Comparison of ENCODE assay signal across 1 cellular context in the genomic region with DNA sequence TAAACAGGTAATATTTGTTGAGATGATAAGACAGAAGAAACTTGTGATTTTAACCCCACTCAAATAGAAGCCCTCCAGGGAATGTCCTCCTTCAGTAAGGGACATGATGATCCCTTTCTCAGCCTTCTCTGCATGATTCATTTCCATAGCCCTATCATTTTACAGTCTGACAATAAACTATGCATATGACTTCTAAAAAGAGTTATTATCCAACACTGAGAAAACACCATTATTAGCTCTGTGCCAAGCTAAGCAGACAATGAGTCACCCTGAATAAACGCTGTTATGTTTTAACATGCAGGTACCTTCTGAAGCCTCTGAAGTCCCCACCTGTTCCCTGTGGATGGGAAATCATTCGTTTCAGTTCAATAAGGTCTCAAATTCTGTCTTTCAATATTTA.
TF ChIP-seq lines count a peak whose summit lies in the region.

No MANE protein-coding gene starts in this region.

TF ChIP-seq in HEK293, 187 proteins besides CTCF, POLR2A, EP300 and RAD21 (continued from another document and continues in another):
- TF ChIP-seq, protein P1, sequence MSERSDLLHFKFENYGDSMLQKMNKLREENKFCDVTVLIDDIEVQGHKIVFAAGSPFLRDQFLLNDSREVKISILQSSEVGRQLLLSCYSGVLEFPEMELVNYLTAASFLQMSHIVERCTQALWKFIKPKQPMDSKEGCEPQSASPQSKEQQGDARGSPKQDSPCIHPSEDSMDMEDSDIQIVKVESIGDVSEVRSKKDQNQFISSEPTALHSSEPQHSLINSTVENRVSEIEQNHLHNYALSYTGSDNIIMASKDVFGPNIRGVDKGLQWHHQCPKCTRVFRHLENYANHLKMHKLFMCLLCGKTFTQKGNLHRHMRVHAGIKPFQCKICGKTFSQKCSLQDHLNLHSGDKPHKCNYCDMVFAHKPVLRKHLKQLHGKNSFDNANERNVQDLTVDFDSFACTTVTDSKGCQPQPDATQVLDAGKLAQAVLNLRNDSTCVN (tag by site-specific recombination; optimal IDR thresholded peaks at IDR 0.05) = no peak
- TF ChIP-seq, protein P2, sequence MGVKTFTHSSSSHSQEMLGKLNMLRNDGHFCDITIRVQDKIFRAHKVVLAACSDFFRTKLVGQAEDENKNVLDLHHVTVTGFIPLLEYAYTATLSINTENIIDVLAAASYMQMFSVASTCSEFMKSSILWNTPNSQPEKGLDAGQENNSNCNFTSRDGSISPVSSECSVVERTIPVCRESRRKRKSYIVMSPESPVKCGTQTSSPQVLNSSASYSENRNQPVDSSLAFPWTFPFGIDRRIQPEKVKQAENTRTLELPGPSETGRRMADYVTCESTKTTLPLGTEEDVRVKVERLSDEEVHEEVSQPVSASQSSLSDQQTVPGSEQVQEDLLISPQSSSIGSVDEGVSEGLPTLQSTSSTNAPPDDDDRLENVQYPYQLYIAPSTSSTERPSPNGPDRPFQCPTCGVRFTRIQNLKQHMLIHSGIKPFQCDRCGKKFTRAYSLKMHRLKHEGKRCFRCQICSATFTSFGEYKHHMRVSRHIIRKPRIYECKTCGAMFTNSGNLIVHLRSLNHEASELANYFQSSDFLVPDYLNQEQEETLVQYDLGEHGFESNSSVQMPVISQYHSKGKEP (tag by site-specific recombination; IDR thresholded peaks at IDR 0.05) = 0 out of 2 replicates have a peak, but pooled peaks have one; percentile 56
- TF ChIP-seq ZNF677 (tag by site-specific recombination; IDR thresholded peaks at IDR 0.05) (no peak), ZXDB (tag by site-specific recombination; IDR thresholded peaks at IDR 0.05) (peak; percentile 65), FEZF1 (tag by site-specific recombination; IDR thresholded peaks at IDR 0.05) (peak; percentile 69), ZNF555 (tag by site-specific recombination; conservative IDR thresholded peaks at IDR 0.05) (no peak), ZNF830 (tag by site-specific recombination; IDR thresholded peaks at IDR 0.05; ENCODE audit: low read depth) (no peak), ZBTB48 (tag by site-specific recombination; IDR thresholded peaks at IDR 0.05) (peak; percentile 95), ZNF843 (tag by site-specific recombination; IDR thresholded peaks at IDR 0.05) (peak; percentile 84), ZNF701 (tag by site-specific recombination; IDR thresholded peaks at IDR 0.05) (no peak), SALL2 (tag by site-specific recombination; IDR thresholded peaks at IDR 0.05; ENCODE audit: borderline replicate concordance) (no peak), ZNF202 (tag by site-specific recombination; IDR thresholded peaks at IDR 0.05; ENCODE audit: borderline replicate concordance) (no peak), ZNF610 (tag by site-specific recombination; IDR thresholded peaks at IDR 0.05; ENCODE audit: borderline replicate concordance) (no peak), ZNF626 (tag by site-specific recombination; IDR thresholded peaks at IDR 0.05) (no peak), ZNF660 (tag by site-specific recombination; IDR thresholded peaks at IDR 0.05) (0 out of 2 replicates have a peak, but pooled peaks have one; percentile 38), ZNF19 (tag by site-specific recombination; IDR thresholded peaks at IDR 0.05; ENCODE audit: low read depth) (no peak), ZNF664 (tag by site-specific recombination; IDR thresholded peaks at IDR 0.05) (no peak), SCRT1 (tag by site-specific recombination; IDR thresholded peaks at IDR 0.05; ENCODE audit: borderline replicate concordance) (peak; percentile 52; the same call in 1 of the 2 replicates), ZNF155 (tag by site-specific recombination; IDR thresholded peaks at IDR 0.05) (no peak), MZF1 (tag by site-specific recombination; IDR thresholded peaks at IDR 0.05; ENCODE audit: borderline replicate concordance) (no peak), PRDM1 (tag by site-specific recombination; IDR thresholded peaks at IDR 0.05) (peak; percentile 43; the same call in 1 of the 2 replicates), ZNF114 (tag by site-specific recombination; IDR thresholded peaks at IDR 0.05) (no peak), BCL11A (tag by site-specific recombination; IDR thresholded peaks at IDR 0.05; ENCODE audit: low read depth) (peak; percentile 80), ZBTB7A (tag by site-specific recombination; IDR thresholded peaks at IDR 0.05; ENCODE audit: low read depth) (no peak), ZNF175 (tag by site-specific recombination; IDR thresholded peaks at IDR 0.05) (no peak), ZNF366 (tag by site-specific recombination; conservative IDR thresholded peaks at IDR 0.05) (peak; percentile 90), ZNF138 (tag by site-specific recombination; IDR thresholded peaks at IDR 0.05; ENCODE audit: borderline replicate concordance) (no peak), ZNF768 (tag by site-specific recombination; IDR thresholded peaks at IDR 0.05) (no peak), KLF8 (tag by site-specific recombination; IDR thresholded peaks at IDR 0.05) (peak; percentile 76; the same call in 1 of the 2 replicates), KLF10 (tag by site-specific recombination; IDR thresholded peaks at IDR 0.05) (no peak), ZNF837 (tag by site-specific recombination; IDR thresholded peaks at IDR 0.05) (no peak), ZNF23 (tag by site-specific recombination; IDR thresholded peaks at IDR 0.05; ENCODE audit: borderline replicate concordance) (no peak), ZNF561 (tag by site-specific recombination; IDR thresholded peaks at IDR 0.05; ENCODE audit: borderline replicate concordance) (no peak), ZNF266 (tag by site-specific recombination; IDR thresholded peaks at IDR 0.05; ENCODE audit: low read depth) (no peak)
- TF ChIP-seq, protein P3, sequence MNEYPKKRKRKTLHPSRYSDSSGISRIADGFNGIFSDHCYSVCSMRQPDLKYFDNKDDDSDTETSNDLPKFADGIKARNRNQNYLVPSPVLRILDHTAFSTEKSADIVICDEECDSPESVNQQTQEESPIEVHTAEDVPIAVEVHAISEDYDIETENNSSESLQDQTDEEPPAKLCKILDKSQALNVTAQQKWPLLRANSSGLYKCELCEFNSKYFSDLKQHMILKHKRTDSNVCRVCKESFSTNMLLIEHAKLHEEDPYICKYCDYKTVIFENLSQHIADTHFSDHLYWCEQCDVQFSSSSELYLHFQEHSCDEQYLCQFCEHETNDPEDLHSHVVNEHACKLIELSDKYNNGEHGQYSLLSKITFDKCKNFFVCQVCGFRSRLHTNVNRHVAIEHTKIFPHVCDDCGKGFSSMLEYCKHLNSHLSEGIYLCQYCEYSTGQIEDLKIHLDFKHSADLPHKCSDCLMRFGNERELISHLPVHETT (tag by site-specific recombination; IDR thresholded peaks at IDR 0.05) = peak; percentile 80; the same call in 1 of the 2 replicates
- TF ChIP-seq, protein P4, sequence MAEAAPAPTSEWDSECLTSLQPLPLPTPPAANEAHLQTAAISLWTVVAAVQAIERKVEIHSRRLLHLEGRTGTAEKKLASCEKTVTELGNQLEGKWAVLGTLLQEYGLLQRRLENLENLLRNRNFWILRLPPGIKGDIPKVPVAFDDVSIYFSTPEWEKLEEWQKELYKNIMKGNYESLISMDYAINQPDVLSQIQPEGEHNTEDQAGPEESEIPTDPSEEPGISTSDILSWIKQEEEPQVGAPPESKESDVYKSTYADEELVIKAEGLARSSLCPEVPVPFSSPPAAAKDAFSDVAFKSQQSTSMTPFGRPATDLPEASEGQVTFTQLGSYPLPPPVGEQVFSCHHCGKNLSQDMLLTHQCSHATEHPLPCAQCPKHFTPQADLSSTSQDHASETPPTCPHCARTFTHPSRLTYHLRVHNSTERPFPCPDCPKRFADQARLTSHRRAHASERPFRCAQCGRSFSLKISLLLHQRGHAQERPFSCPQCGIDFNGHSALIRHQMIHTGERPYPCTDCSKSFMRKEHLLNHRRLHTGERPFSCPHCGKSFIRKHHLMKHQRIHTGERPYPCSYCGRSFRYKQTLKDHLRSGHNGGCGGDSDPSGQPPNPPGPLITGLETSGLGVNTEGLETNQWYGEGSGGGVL (tag by site-specific recombination; IDR thresholded peaks at IDR 0.05) = no peak
- TF ChIP-seq, protein P5, sequence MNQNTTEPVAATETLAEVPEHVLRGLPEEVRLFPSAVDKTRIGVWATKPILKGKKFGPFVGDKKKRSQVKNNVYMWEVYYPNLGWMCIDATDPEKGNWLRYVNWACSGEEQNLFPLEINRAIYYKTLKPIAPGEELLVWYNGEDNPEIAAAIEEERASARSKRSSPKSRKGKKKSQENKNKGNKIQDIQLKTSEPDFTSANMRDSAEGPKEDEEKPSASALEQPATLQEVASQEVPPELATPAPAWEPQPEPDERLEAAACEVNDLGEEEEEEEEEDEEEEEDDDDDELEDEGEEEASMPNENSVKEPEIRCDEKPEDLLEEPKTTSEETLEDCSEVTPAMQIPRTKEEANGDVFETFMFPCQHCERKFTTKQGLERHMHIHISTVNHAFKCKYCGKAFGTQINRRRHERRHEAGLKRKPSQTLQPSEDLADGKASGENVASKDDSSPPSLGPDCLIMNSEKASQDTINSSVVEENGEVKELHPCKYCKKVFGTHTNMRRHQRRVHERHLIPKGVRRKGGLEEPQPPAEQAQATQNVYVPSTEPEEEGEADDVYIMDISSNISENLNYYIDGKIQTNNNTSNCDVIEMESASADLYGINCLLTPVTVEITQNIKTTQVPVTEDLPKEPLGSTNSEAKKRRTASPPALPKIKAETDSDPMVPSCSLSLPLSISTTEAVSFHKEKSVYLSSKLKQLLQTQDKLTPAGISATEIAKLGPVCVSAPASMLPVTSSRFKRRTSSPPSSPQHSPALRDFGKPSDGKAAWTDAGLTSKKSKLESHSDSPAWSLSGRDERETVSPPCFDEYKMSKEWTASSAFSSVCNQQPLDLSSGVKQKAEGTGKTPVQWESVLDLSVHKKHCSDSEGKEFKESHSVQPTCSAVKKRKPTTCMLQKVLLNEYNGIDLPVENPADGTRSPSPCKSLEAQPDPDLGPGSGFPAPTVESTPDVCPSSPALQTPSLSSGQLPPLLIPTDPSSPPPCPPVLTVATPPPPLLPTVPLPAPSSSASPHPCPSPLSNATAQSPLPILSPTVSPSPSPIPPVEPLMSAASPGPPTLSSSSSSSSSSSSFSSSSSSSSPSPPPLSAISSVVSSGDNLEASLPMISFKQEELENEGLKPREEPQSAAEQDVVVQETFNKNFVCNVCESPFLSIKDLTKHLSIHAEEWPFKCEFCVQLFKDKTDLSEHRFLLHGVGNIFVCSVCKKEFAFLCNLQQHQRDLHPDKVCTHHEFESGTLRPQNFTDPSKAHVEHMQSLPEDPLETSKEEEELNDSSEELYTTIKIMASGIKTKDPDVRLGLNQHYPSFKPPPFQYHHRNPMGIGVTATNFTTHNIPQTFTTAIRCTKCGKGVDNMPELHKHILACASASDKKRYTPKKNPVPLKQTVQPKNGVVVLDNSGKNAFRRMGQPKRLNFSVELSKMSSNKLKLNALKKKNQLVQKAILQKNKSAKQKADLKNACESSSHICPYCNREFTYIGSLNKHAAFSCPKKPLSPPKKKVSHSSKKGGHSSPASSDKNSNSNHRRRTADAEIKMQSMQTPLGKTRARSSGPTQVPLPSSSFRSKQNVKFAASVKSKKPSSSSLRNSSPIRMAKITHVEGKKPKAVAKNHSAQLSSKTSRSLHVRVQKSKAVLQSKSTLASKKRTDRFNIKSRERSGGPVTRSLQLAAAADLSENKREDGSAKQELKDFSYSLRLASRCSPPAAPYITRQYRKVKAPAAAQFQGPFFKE (tag by site-specific recombination; IDR thresholded peaks at IDR 0.05; ENCODE audit: borderline replicate concordance) = no peak
- TF ChIP-seq, protein P6, sequence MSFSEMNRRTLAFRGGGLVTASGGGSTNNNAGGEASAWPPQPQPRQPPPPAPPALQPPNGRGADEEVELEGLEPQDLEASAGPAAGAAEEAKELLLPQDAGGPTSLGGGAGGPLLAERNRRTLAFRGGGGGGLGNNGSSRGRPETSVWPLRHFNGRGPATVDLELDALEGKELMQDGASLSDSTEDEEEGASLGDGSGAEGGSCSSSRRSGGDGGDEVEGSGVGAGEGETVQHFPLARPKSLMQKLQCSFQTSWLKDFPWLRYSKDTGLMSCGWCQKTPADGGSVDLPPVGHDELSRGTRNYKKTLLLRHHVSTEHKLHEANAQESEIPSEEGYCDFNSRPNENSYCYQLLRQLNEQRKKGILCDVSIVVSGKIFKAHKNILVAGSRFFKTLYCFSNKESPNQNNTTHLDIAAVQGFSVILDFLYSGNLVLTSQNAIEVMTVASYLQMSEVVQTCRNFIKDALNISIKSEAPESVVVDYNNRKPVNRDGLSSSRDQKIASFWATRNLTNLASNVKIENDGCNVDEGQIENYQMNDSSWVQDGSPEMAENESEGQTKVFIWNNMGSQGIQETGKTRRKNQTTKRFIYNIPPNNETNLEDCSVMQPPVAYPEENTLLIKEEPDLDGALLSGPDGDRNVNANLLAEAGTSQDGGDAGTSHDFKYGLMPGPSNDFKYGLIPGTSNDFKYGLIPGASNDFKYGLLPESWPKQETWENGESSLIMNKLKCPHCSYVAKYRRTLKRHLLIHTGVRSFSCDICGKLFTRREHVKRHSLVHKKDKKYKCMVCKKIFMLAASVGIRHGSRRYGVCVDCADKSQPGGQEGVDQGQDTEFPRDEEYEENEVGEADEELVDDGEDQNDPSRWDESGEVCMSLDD (tag by site-specific recombination; IDR thresholded peaks at IDR 0.05) = no peak
- TF ChIP-seq, protein P7, sequence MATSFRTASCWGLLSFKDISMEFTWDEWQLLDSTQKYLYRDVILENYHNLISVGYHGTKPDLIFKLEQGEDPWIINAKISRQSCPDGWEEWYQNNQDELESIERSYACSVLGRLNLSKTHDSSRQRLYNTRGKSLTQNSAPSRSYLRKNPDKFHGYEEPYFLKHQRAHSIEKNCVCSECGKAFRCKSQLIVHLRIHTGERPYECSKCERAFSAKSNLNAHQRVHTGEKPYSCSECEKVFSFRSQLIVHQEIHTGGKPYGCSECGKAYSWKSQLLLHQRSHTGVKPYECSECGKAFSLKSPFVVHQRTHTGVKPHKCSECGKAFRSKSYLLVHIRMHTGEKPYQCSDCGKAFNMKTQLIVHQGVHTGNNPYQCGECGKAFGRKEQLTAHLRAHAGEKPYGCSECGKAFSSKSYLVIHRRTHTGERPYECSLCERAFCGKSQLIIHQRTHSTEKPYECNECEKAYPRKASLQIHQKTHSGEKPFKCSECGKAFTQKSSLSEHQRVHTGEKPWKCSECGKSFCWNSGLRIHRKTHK (tag by site-specific recombination; IDR thresholded peaks at IDR 0.05) = no peak
- TF ChIP-seq, protein P8, sequence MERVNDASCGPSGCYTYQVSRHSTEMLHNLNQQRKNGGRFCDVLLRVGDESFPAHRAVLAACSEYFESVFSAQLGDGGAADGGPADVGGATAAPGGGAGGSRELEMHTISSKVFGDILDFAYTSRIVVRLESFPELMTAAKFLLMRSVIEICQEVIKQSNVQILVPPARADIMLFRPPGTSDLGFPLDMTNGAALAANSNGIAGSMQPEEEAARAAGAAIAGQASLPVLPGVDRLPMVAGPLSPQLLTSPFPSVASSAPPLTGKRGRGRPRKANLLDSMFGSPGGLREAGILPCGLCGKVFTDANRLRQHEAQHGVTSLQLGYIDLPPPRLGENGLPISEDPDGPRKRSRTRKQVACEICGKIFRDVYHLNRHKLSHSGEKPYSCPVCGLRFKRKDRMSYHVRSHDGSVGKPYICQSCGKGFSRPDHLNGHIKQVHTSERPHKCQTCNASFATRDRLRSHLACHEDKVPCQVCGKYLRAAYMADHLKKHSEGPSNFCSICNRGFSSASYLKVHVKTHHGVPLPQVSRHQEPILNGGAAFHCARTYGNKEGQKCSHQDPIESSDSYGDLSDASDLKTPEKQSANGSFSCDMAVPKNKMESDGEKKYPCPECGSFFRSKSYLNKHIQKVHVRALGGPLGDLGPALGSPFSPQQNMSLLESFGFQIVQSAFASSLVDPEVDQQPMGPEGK (tag by site-specific recombination; IDR thresholded peaks at IDR 0.05) = peak; percentile 30; the same call in 1 of the 2 replicates
